ENCODE assay signal across 9 cellular contexts in the genomic region with DNA sequence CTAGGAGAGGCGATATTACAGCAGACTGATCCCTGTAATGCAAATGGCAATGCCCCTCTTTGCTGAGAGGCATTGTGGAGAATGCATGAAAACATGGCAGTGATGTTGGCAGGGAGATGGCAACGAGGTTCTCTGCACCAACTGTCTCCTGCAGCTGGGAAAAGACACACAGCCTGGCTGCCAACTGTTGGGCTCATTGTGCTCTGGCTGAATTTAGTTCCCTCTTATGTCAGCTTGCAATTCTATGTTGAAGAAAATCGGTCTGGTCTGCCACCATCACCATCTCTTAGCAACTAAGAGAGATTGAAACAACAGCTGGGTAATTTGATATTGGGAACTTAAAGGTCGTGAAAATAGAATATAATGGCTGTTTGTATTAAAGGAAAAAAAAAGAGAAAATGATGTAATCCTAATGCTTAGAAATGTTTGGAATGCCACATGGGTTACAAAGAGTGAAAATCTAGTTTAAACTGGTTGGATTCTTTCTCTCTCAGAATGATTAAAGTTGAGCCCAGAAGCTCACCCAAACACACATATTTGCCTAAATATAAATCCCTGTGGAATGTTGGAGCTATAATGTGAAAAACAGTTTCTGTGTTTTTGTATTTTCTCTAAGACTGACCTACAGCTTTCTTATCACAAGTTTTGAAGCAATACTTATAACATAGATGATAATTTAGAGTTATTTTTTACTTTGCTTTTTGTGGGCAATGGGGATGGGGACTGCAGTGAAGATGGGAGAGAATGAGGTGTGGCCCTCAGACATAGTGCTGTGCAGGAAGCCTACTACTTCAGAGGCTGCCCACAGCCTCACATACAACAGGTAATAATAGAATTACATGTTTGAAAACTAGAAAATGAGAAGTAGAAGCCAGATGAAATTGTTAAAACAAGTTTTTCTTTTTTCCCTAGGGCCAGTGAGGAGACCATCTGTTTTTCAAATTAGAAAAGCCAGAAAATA.
DNase-seq lines count a peak whose midpoint lies in the region; ATAC-seq and TF ChIP-seq lines count a peak whose summit lies in the region.
"Had no signal": no experiment of that assay in that cellular context is flagged by ENCODE, and none has a peak within 500 bp of the region (broad histone marks: within the 10 kb centered on the region; RNA-seq: fewer than 3 reads in every experiment).

No MANE protein-coding gene starts in this region.

- H3K4me3 ChIP-seq in ascending aorta (peak overlapping the region in 1 of 2 donors; percentile 10), iPS-20b (ENCODE audit: low read length) (no peak overlapping the region), suprapubic skin (no peak overlapping the region)

- DNase-seq in M059J (ENCODE audit: low read depth): peak; percentile 59
- DNase-seq in ascending aorta (ENCODE audit: low spot score in 2 of 2): no peak
- DNase-seq in suprapubic skin (ENCODE audit: low spot score in 2 of 2): no peak
- no peak for DNase-seq in GM19238 (ENCODE audit: insufficient read length, low spot score)
- DNase-seq in activated naive CD4-positive, alpha-beta T cell treated with Interleukin-2 at 50 U/mL for 16 hours: no peak
- DNase-seq in MV-4-11 (lab: John Stamatoyannopoulos, UW): no peak
- DNase-seq: activated B cell treated with CpG ODN at 0.5 μM for 24 hours had no signal

- TF ChIP-seq POLR2A in suprapubic skin (IDR thresholded peaks at IDR 0.05): no peak

- 0 out of 2 replicates have a peak overlapping the region, but pooled peaks have one; percentile 11 for H3K9ac ChIP-seq in iPS-20b (ENCODE audit: low read depth, low read length)

- H3K9me3 ChIP-seq in ascending aorta: no peaks in the 10 kb centered on the region
- H3K9me3 ChIP-seq in iPS-20b (ENCODE audit: insufficient read depth, low read depth, low read length): no peaks in the 10 kb centered on the region
- H3K9me3 ChIP-seq in suprapubic skin: no peaks in the 10 kb centered on the region

- intact Hi-C loops in ascending aorta (cut with DNase I): loop anchor here (5.0 kb wide), 3 partner anchors 35 to 910 kb away; partner anchors contain the start of genes ARHGAP5 and NUBPL

- H3K27ac ChIP-seq in ascending aorta (peak overlapping the region; percentile 73 to 83), iPS-20b (ENCODE audit: low read length) (no peak overlapping the region), suprapubic skin (peak overlapping the region; percentile 64)

- H3K4me1 ChIP-seq in ascending aorta (peaks cover 10 to 45% of the 10 kb centered on the region in 2 donors), iPS-20b (ENCODE audit: insufficient read depth, low read length) (peaks cover 15% of the 10 kb centered on the region), suprapubic skin (peaks cover 60% of the 10 kb centered on the region)

- H3K27me3 ChIP-seq in ascending aorta: no peaks in the 10 kb centered on the region
- H3K27me3 ChIP-seq in iPS-20b (ENCODE audit: insufficient read depth, low read length): no peaks in the 10 kb centered on the region
- H3K27me3 ChIP-seq in suprapubic skin: no peaks in the 10 kb centered on the region

- H3K36me3 ChIP-seq in ascending aorta (no peaks in the 10 kb centered on the region), iPS-20b (ENCODE audit: insufficient read depth, low read depth, low read length) (no peaks in the 10 kb centered on the region), suprapubic skin (no peaks in the 10 kb centered on the region)

- ATAC-seq in HG03354 (IDR thresholded peaks at IDR 0.05; ENCODE audit: poor library complexity, severe bottlenecking, unreplicated experiment): no peak

- no peak for TF ChIP-seq EP300 in suprapubic skin (IDR thresholded peaks at IDR 0.05)

- WGBS in suprapubic skin: 23% methylated on average over 4 of the region's 4 CpGs

- TF ChIP-seq CTCF in ascending aorta (IDR thresholded peaks at IDR 0.05) (no peak), suprapubic skin (IDR thresholded peaks at IDR 0.05) (no peak)
